ENCODE assay signal across 1 cellular context in genomic region chr4:99120501-99120900, GRCh38.
A peak's percentile ranks its signal among the peaks of the same experiment; 100 is the strongest.
TF ChIP-seq lines count a peak whose summit lies in the region.

No MANE protein-coding gene starts in this region.

TF ChIP-seq in HepG2, 621 proteins besides CTCF, POLR2A, EP300 and RAD21:
- TF ChIP-seq ZNF280D (CRISPR knock-in tag; IDR thresholded peaks at IDR 0.05) (no peak), ZNF687 (CRISPR knock-in tag; IDR thresholded peaks at IDR 0.05) (peak; percentile 10; the same call in 1 of the 2 replicates)
TF ChIP-seq in HepG2: peak in this region for 1.
